8 cellular contexts compared by ENCODE assay signal in genomic region chr22:22408731-22409696, GRCh38.
A peak's percentile ranks its signal among the peaks of the same experiment; 100 is the strongest.
DNase-seq lines count a peak whose midpoint lies in the region; ATAC-seq and TF ChIP-seq lines count a peak whose summit lies in the region.

No MANE protein-coding gene starts in this region.

- intact Hi-C loops in MCF 10A (cut with micrococcal nuclease): no loop called here

- H2BK120ac ChIP-seq in mesendoderm (ENCODE audit: low read depth, low read length): no peak overlapping the region

- no peak overlapping the region for H4K8ac ChIP-seq in mesendoderm (ENCODE audit: low read depth, low read length)

- H3K79me2 ChIP-seq in mesendoderm (ENCODE audit: control insufficient read depth, insufficient read depth, low read length): no peaks in the 10 kb centered on the region

- H3K4me3 ChIP-seq in AG04449 (ENCODE audit: low read depth, low read length): no peak overlapping the region
- no peak overlapping the region for H3K4me3 ChIP-seq in mesendoderm (ENCODE audit: low read length)

- no peak overlapping the region for H4K5ac ChIP-seq in mesendoderm (ENCODE audit: low read length)

- no peak overlapping the region for H3K4me2 ChIP-seq in mesendoderm (ENCODE audit: low read length)

- H2BK5ac ChIP-seq in mesendoderm (ENCODE audit: low read length): no peak overlapping the region

- no peak overlapping the region for H3K27ac Mint-ChIP-seq in MCF 10A (ENCODE audit: low read depth, unreplicated experiment)
- no peak overlapping the region for H3K27ac Mint-ChIP-seq in activated CD4-positive, alpha-beta memory T cell treated with anti-CD3 and anti-CD28 coated beads, Interleukin-2, amount 10 ng/mL, durations not matched to agents 7 days and 5 days

- H3K4ac ChIP-seq in mesendoderm (ENCODE audit: low read depth, low read length): no peak overlapping the region

- CTCF ChIA-PET in AG04449 (lab: Yijun Ruan, JAX) (interaction anchor here (0.8 to 1.6 kb wide), 4 partner anchors 12 to 200 kb away, joined by 3 to 4 read pairs (median 3); no protein-coding TSS in a partner anchor), MCF 10A (lab: Yijun Ruan, JAX) (interaction anchor here (0.5 to 1.1 kb wide), 8 partner anchors 11 to 410 kb away, joined by 3 to 4 read pairs (median 3); no protein-coding TSS in a partner anchor)
- CTCF ChIA-PET in activated CD4-positive, alpha-beta memory T cell treated with anti-CD3 and anti-CD28 coated beads, Interleukin-2, amount 10 ng/mL, durations not matched to agents 7 days and 5 days (lab: Charles Lee): no interaction called here

- H3K27me3 Mint-ChIP-seq in MCF 10A (ENCODE audit: insufficient read depth, unreplicated experiment): peaks cover 81% of the 10 kb centered on the region
- H3K27me3 Mint-ChIP-seq in activated CD4-positive, alpha-beta memory T cell treated with anti-CD3 and anti-CD28 coated beads, Interleukin-2, amount 10 ng/mL, durations not matched to agents 7 days and 5 days: peaks cover 52% of the 10 kb centered on the region

- POLR2A ChIA-PET in AG04449 (lab: Yijun Ruan, JAX): no interaction called here
- POLR2A ChIA-PET in MCF 10A (lab: Yijun Ruan, JAX): no interaction called here
- POLR2A ChIA-PET in activated CD4-positive, alpha-beta memory T cell treated with anti-CD3 and anti-CD28 coated beads, Interleukin-2, amount 10 ng/mL, durations not matched to agents 7 days and 5 days (lab: Charles Lee): no interaction called here

- no peak overlapping the region for H3K18ac ChIP-seq in mesendoderm (ENCODE audit: low read length)

- no peak overlapping the region for H2AK5ac ChIP-seq in mesendoderm (ENCODE audit: low read length)

- H2BK15ac ChIP-seq in mesendoderm (replicated peaks; ENCODE audit: low read depth): no peak overlapping the region

- no peak overlapping the region for H3K27ac ChIP-seq in mesendoderm (ENCODE audit: low read depth, low read length)

- H3K9ac ChIP-seq in mesendoderm (ENCODE audit: low read length): no peak overlapping the region

- H3K79me1 ChIP-seq in mesendoderm (ENCODE audit: low read length): no peaks in the 10 kb centered on the region

- H3K36me3 ChIP-seq in mesendoderm (ENCODE audit: control insufficient read depth, insufficient read depth, low read length): no peaks in the 10 kb centered on the region

- no peaks in the 10 kb centered on the region for H3K27me3 ChIP-seq in mesendoderm (ENCODE audit: insufficient read depth, low read length, poor library complexity)

- no peak overlapping the region for H3K23ac ChIP-seq in mesendoderm (ENCODE audit: low read length)

- WGBS in mesendoderm (ENCODE audit: extremely low coverage, insufficient coverage, low lambda C conversion rate): no CpG with 5 or more reads among the region's 14 CpGs

- H3K56ac ChIP-seq in mesendoderm (ENCODE audit: low read length): no peak overlapping the region

- H3K4me1 ChIP-seq in mesendoderm (ENCODE audit: control insufficient read depth, low read depth, low read length): no peaks in the 10 kb centered on the region

- no peak overlapping the region for H3K4me3 Mint-ChIP-seq in MCF 10A (ENCODE audit: unreplicated experiment)
- no peak overlapping the region for H3K4me3 Mint-ChIP-seq in activated CD4-positive, alpha-beta memory T cell treated with anti-CD3 and anti-CD28 coated beads, Interleukin-2, amount 10 ng/mL, durations not matched to agents 7 days and 5 days

- BruUV-seq in MCF 10A (replicated peaks; lab: Mats Ljungman, UMichigan): no TSS peak

- H3K9me3 Mint-ChIP-seq in MCF 10A (ENCODE audit: unreplicated experiment): peaks cover 7% of the 10 kb centered on the region
- H3K9me3 Mint-ChIP-seq in activated CD4-positive, alpha-beta memory T cell treated with anti-CD3 and anti-CD28 coated beads, Interleukin-2, amount 10 ng/mL, durations not matched to agents 7 days and 5 days: no peaks in the 10 kb centered on the region

- no peaks in the 10 kb centered on the region for H3K4me1 Mint-ChIP-seq in MCF 10A (ENCODE audit: insufficient read depth, unreplicated experiment)
- H3K4me1 Mint-ChIP-seq in activated CD4-positive, alpha-beta memory T cell treated with anti-CD3 and anti-CD28 coated beads, Interleukin-2, amount 10 ng/mL, durations not matched to agents 7 days and 5 days: no peaks in the 10 kb centered on the region

- TF ChIP-seq CTCF in AG04449 (IDR thresholded peaks at IDR 0.05; ENCODE audit: insufficient read depth, low read length, missing control alignments) (peak; percentile 50), GM12872 (IDR thresholded peaks at IDR 0.05; ENCODE audit: insufficient read depth, low read depth, low read length) (peak; percentile 86), MCF 10A (IDR thresholded peaks at IDR 0.05; ENCODE audit: unreplicated experiment) (peak; percentile 39)

- no peak for DNase-seq in AG04449 (ENCODE audit: low read depth, low spot score)
- DNase-seq in NCI-H2227 (lab: John Stamatoyannopoulos, UW; ENCODE audit: unreplicated experiment): peak; percentile 26
- peak; percentile 39 for DNase-seq in MCF 10A (ENCODE audit: unreplicated experiment)
- DNase-seq in mesendoderm: peak; percentile 57
- DNase-seq in activated CD4-positive, alpha-beta memory T cell treated with anti-CD3 and anti-CD28 coated beads, Interleukin-2, amount 10 ng/mL, durations not matched to agents 7 days and 5 days: no peak
- no peak for DNase-seq in effector CD8-positive, alpha-beta T cell (lab: John Stamatoyannopoulos, UW)

- no peak for ATAC-seq in HG02588 (IDR thresholded peaks at IDR 0.05; ENCODE audit: unreplicated experiment)

- no peaks in the 10 kb centered on the region for H3K36me3 Mint-ChIP-seq in MCF 10A (ENCODE audit: insufficient read depth, unreplicated experiment)
- no peaks in the 10 kb centered on the region for H3K36me3 Mint-ChIP-seq in activated CD4-positive, alpha-beta memory T cell treated with anti-CD3 and anti-CD28 coated beads, Interleukin-2, amount 10 ng/mL, durations not matched to agents 7 days and 5 days (ENCODE audit: low read depth)

Comparison
In these comparisons a context has a peak if more than half of its experiments do, and no peak if none do; other contexts are left out.
1. DNase-seq: peak in NCI-H2227 (single experiment), MCF 10A (single experiment) and mesendoderm (single experiment); none in AG04449 (single experiment), activated CD4-positive, alpha-beta memory T cell treated with anti-CD3 and anti-CD28 coated beads, Interleukin-2, amount 10 ng/mL, durations not matched to agents 7 days and 5 days (single experiment) and effector CD8-positive, alpha-beta T cell (single experiment).
2. Peak in every context shown above with its lines, with median percentiles within 50 percentile points of each other: CTCF ChIP-seq.